8 cellular contexts compared by ENCODE assay signal in the genomic region with DNA sequence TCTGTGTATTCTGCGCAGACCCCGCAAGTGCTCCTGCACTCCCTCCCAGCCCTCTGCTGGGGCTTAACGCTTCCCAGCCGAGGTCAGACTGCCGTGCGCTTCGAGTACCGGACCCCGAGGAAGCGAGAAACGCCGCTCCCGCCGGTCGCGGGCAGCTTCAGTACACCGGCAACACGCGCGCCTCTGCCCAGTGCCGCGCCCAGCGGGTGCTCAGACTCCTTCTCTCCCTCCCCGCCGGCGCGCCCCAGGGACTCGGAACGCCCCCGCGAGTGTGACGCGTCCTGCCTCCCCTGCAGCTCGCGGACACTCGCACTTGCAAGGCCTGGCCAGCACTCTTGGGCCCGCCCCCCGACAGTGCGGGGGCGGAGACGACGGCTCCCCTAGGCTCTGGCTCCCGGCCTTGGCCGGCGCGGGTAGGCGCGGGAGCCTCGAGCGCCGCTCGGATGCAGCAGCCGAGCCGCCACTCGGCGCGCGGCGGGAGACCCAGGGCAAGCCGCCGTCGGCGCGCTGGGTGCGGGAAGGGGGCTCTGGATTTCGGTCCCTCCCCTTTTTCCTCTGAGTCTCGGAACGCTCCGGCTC. TPM values are rescaled to one million over a fixed set of nuclear protein-coding genes. Genes with fewer than 3 reads are reported as not detected.
DNase-seq lines count a peak whose midpoint lies in the region; ATAC-seq, FAIRE-seq and TF ChIP-seq lines count a peak whose summit lies in the region.

A gene with protein sequence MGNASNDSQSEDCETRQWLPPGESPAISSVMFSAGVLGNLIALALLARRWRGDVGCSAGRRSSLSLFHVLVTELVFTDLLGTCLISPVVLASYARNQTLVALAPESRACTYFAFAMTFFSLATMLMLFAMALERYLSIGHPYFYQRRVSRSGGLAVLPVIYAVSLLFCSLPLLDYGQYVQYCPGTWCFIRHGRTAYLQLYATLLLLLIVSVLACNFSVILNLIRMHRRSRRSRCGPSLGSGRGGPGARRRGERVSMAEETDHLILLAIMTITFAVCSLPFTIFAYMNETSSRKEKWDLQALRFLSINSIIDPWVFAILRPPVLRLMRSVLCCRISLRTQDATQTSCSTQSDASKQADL (plus strand): TSS at position 410 of the 579 bp plus-strand sequence. CDS start 237 bp downstream, outside the sequence.

- H3K18ac ChIP-seq in H9 (ENCODE audit: insufficient read length, low read depth, low read length) (no peak within 1 kb of the TSS), H1 (ENCODE audit: extremely low read depth, low read length) (peak within 1 kb of the TSS; percentile 71; the same call in 1 of the 2 replicates)

- H3K4me1 ChIP-seq in H9 (ENCODE audit: insufficient read depth, low read length) (0 out of 2 replicates have a peak, but pooled peaks cover 2% of the 10 kb centered on the region), H1 (replicated peaks in 1 of 4; ENCODE audit: control insufficient read depth in 3 of 4, insufficient read depth in 4 of 4, low read length in 3 of 4) (peaks cover 3 to 10% (median 6%) of the 10 kb centered on the region in 4 experiments), mononuclear cell (ENCODE audit: insufficient read depth, low read length) (peaks cover 90% of the 10 kb centered on the region)

- no peak within 1 kb of the TSS for H2AFZ ChIP-seq in H9 (ENCODE audit: low read length)
- peak within 1 kb of the TSS; percentile 98 for H2AFZ ChIP-seq in H1 (ENCODE audit: low read length)

- H3K4me2 ChIP-seq in H9 (ENCODE audit: insufficient read depth, insufficient read length, low read length) (peak within 1 kb of the TSS; percentile 86), H1 (ENCODE audit: insufficient read depth in 1 of 2, low read depth in 2 of 2, low read length in 2 of 2) (peak within 1 kb of the TSS; percentile 96 to 99)

- H3K4me3 Mint-ChIP-seq in H9: peak within 1 kb of the TSS; percentile 77 to 98

- peak; percentile 84 for DNase-seq in EH (ENCODE audit: low read depth)
- DNase-seq in H9: peak; percentile 59
- peak; percentile 70 for DNase-seq in NCI-H345 (lab: John Stamatoyannopoulos, UW)
- peak; percentile 92 for DNase-seq in activated CD8-positive, alpha-beta memory T cell treated with anti-CD3 and anti-CD28 coated beads for 24 hours
- no peak for DNase-seq in H1 (ENCODE audit: low read depth in 1 of 2, low spot score in 2 of 2)
- peak; percentile 69 to 78 for DNase-seq in stimulated activated CD8-positive, alpha-beta memory T cell treated with anti-CD3 and anti-CD28 coated beads, Interleukin-15, amount 100 ng/mL, for 4 hours (ENCODE audit: low read depth in 2 of 2)

- WGBS in H9 (ENCODE audit: extremely low coverage, insufficient read length, low lambda C conversion rate): no CpG with 5 or more reads among the region's 69 CpGs
- WGBS in H1 (ENCODE audit: extremely low coverage in 1 of 2, insufficient coverage in 1 of 2, insufficient read length in 1 of 2, insufficient replicate concordance in 2 of 2, low coverage in 1 of 2, low lambda C conversion rate in 2 of 2, missing lambda C conversion rate in 1 of 2), 2 experiments: 1% methylated on average over 56 of the region's 69 CpGs; no CpG with 5 or more reads in 1 of the 2 experiments

- H2BK15ac ChIP-seq in H9 (ENCODE audit: low read depth, low read length) (no peak within 1 kb of the TSS), H1 (ENCODE audit: low read length) (peak within 1 kb of the TSS; percentile 88; the same call in 1 of the 2 replicates)

- no peak within 1 kb of the TSS for H4K5ac ChIP-seq in H9 (ENCODE audit: insufficient read length, low read depth, low read length)
- H4K5ac ChIP-seq in H1 (ENCODE audit: insufficient read length, low read depth, low read length): no peak within 1 kb of the TSS

- H3K4ac ChIP-seq in H9 (ENCODE audit: low read depth, low read length) (no peak within 1 kb of the TSS), H1 (replicated peaks; ENCODE audit: insufficient read length, low read depth, low read length) (no peak within 1 kb of the TSS)

- TF ChIP-seq EP300 in H1 (IDR thresholded peaks at IDR 0.05; ENCODE audit: borderline replicate concordance in 1 of 2, low read depth in 2 of 2, low read length in 2 of 2): no peak

- no peak for FAIRE-seq in H1 (lab: Jason Lieb, UNC)

- H3K56ac ChIP-seq in H9 (ENCODE audit: insufficient read length, low read depth, low read length) (no peak within 1 kb of the TSS), H1 (replicated peaks; ENCODE audit: insufficient read length, low read depth, low read length) (no peak within 1 kb of the TSS)

- no peak for TF ChIP-seq RAD21 in H1 (IDR thresholded peaks at IDR 0.05 in 1 of 2, conservative IDR thresholded peaks at IDR 0.05 in 1 of 2; ENCODE audit: low read depth in 2 of 2, low read length in 2 of 2)

- H2BK5ac ChIP-seq in H9 (ENCODE audit: insufficient read length, low read length): no peak within 1 kb of the TSS
- H2BK5ac ChIP-seq in H1 (ENCODE audit: low read depth, low read length): no peak within 1 kb of the TSS

- H3K27ac Mint-ChIP-seq in H9: no peak within 1 kb of the TSS; a peak in 1 of 7 replicates

- no peak within 1 kb of the TSS for H2BK120ac ChIP-seq in H9 (ENCODE audit: low read depth, low read length, poor library complexity, severe bottlenecking)
- H2BK120ac ChIP-seq in H1 (replicated peaks; ENCODE audit: low read depth, low read length): no peak within 1 kb of the TSS

- H4K91ac ChIP-seq in H9 (ENCODE audit: insufficient read length, low read depth, low read length): no peak within 1 kb of the TSS
- peak within 1 kb of the TSS; percentile 62 for H4K91ac ChIP-seq in H1 (replicated peaks; ENCODE audit: insufficient read length, low read length)

- H3K27me3 ChIP-seq in H9 (ENCODE audit: insufficient read depth, low read length): peaks cover 37% of the 10 kb centered on the region; the same call in 1 of the 2 replicates
- H3K27me3 ChIP-seq in H1 (replicated peaks in 1 of 4; ENCODE audit: control insufficient read depth in 3 of 4, extremely low read depth in 1 of 4, insufficient read depth in 3 of 4, low read length in 3 of 4): peaks cover 33 to 49% (median 45%) of the 10 kb centered on the region in 4 experiments
- no peaks in the 10 kb centered on the region for H3K27me3 ChIP-seq in mononuclear cell (ENCODE audit: insufficient read depth, low read length)

- no peak within 1 kb of the TSS for H3K23ac ChIP-seq in H9 (ENCODE audit: insufficient read length, low read depth, low read length)
- H3K23ac ChIP-seq in H1 (ENCODE audit: insufficient read length): no peak within 1 kb of the TSS

- no peak within 1 kb of the TSS for H3K9ac ChIP-seq in H9 (ENCODE audit: extremely low read depth, insufficient read length, low read length)
- H3K9ac ChIP-seq in H1 (replicated peaks in 1 of 4; ENCODE audit: extremely low read depth in 1 of 4, low read depth in 3 of 4, low read length in 3 of 4): peak within 1 kb of the TSS in 1 of 4 experiments; percentile 50; a peak in 1 of 7 replicates

- H3K4me3 ChIP-seq in H1 (ENCODE audit: extremely low read depth in 1 of 4, insufficient read depth in 2 of 4, low read depth in 3 of 4, low read length in 4 of 4) (peak within 1 kb of the TSS; percentile 46 to 68 (median 50)), mononuclear cell (ENCODE audit: low read length) (peak within 1 kb of the TSS; percentile 79)

- H3K9me3 ChIP-seq in H9 (ENCODE audit: control insufficient read depth, low read depth, low read length) (no peaks in the 10 kb centered on the region), H1 (ENCODE audit: insufficient read depth in 2 of 2, low read depth in 1 of 2, low read length in 1 of 2) (no peaks in the 10 kb centered on the region), mononuclear cell (ENCODE audit: low read depth, low read length) (no peaks in the 10 kb centered on the region)

- no peak for ATAC-seq in HG03097 (IDR thresholded peaks at IDR 0.05; ENCODE audit: low FRiP score, unreplicated experiment)

- H4K8ac ChIP-seq in H9 (replicated peaks; ENCODE audit: insufficient read length, low read depth, low read length) (no peak within 1 kb of the TSS), H1 (ENCODE audit: extremely low read depth, insufficient read depth, low read length) (no peak within 1 kb of the TSS; the same call in 1 of the 2 replicates)

- TF ChIP-seq CTCF in H9 (conservative IDR thresholded peaks at IDR 0.05) (no peak), H1 (IDR thresholded peaks at IDR 0.05; ENCODE audit: control extremely low read depth in 1 of 3, insufficient read depth in 1 of 3, low read depth in 1 of 3, low read length in 3 of 3) (no peak)

- H2BK20ac ChIP-seq in H9 (ENCODE audit: low read depth, low read length, poor library complexity, severe bottlenecking) (no peak within 1 kb of the TSS), H1 (ENCODE audit: low read length) (no peak within 1 kb of the TSS; the same call in 1 of the 2 replicates)

- no peaks in the 10 kb centered on the region for H3K79me2 ChIP-seq in H9 (ENCODE audit: insufficient read depth, low read length)
- no peaks in the 10 kb centered on the region for H3K79me2 ChIP-seq in H1 (ENCODE audit: control insufficient read depth in 1 of 2, insufficient read depth in 2 of 2, low read length in 2 of 2)

- H3T11ph ChIP-seq in H9 (ENCODE audit: low read length): no peak within 1 kb of the TSS

- H3K79me1 ChIP-seq in H9 (ENCODE audit: insufficient read depth, low read depth, low read length, poor library complexity, severe bottlenecking) (no peaks in the 10 kb centered on the region), H1 (ENCODE audit: low read depth, low read length) (no peaks in the 10 kb centered on the region)

- TF ChIP-seq POLR2A in H1 (IDR thresholded peaks at IDR 0.05; ENCODE audit: control extremely low read depth in 1 of 2, low read depth in 2 of 2, low read length in 2 of 2): no peak

- H3K14ac ChIP-seq in H9 (ENCODE audit: insufficient read depth, low read length) (peak within 1 kb of the TSS; percentile 51; the same call in 1 of the 2 replicates), H1 (ENCODE audit: insufficient read length) (no peak within 1 kb of the TSS)

- CTCF ChIA-PET in H1 (lab: Charles Lee; ENCODE audit: partially characterized antibody): interaction anchor here (1.2 kb wide), 1 partner anchor 15 kb away, joined by 4 read pairs; no protein-coding TSS in a partner anchor

- H4K20me1 ChIP-seq in H9 (ENCODE audit: control insufficient read depth, insufficient read depth, insufficient read length) (no peaks in the 10 kb centered on the region), H1 (replicated peaks in 1 of 2; ENCODE audit: control insufficient read depth in 1 of 2, insufficient read depth in 2 of 2, low read length in 2 of 2) (no peaks in the 10 kb centered on the region)

- H3K36me3 ChIP-seq in H1 (ENCODE audit: control insufficient read depth in 2 of 4, insufficient read depth in 4 of 4, low read length in 3 of 4): no peaks in the 10 kb centered on the region

- H3K4me1 Mint-ChIP-seq in H9: peaks cover 21 to 28% of the 10 kb centered on the region in 2 experiments

- no peak within 1 kb of the TSS for H2AK5ac ChIP-seq in H9 (ENCODE audit: insufficient read length, low read length)
- no peak within 1 kb of the TSS for H2AK5ac ChIP-seq in H1 (ENCODE audit: low read depth, low read length)

- no peak within 1 kb of the TSS for H3K27ac ChIP-seq in H9 (ENCODE audit: insufficient read length, low read depth, low read length)
- H3K27ac ChIP-seq in H1 (ENCODE audit: low read depth, low read length): no peak within 1 kb of the TSS

- H3K27me3 Mint-ChIP-seq in H9 (ENCODE audit: low read depth): peaks cover 79% of the 10 kb centered on the region

- peaks cover 12% of the 10 kb centered on the region for H3K23me2 ChIP-seq in H9 (ENCODE audit: insufficient read length, low read depth, low read length, poor library complexity, severe bottlenecking)
- peaks cover 17% of the 10 kb centered on the region for H3K23me2 ChIP-seq in H1 (ENCODE audit: low read depth, low read length)

- H2BK12ac ChIP-seq in H9 (ENCODE audit: insufficient read length, low read depth, low read length) (no peak within 1 kb of the TSS), H1 (ENCODE audit: low read depth, low read length) (peak within 1 kb of the TSS; percentile 86; the same call in 1 of the 2 replicates)

- POLR2A ChIA-PET in H1 (lab: Charles Lee; ENCODE audit: partially characterized antibody): no interaction called here

- no peaks in the 10 kb centered on the region for H3K9me3 Mint-ChIP-seq in H9

- peaks cover 0 to 5% (median 0%) of the 10 kb centered on the region in 3 experiments; a peak in 3 of 7 replicates for H3K36me3 Mint-ChIP-seq in H9 (ENCODE audit: insufficient read depth in 1 of 3, low read depth in 3 of 3)

RNA-seq across cellular contexts. Expression of the gene that starts here (rescaled TPM):
- total RNA-seq in H9 (2021): 0.68 and 1.0 TPM in 2 replicates
- total RNA-seq in H1 (2021; fragmentation: NEBNext Ultra II Directional; extraction: Animal tissue kit (Norgen Biotek cat#: 25700)): 1.2 TPM in 2 replicates
- 1.2 and 1.4 TPM in 2 replicates for polyA plus RNA-seq in H1 (2011; rRNA removed)
- 0.84 TPM for polyA plus RNA-seq in H1 (2011; cell fraction: cytosol; rRNA removed)
- polyA plus RNA-seq in H1 (2011; cell fraction: nucleus; rRNA removed): 0.68 TPM
- polyA plus RNA-seq in H1 (2012, experiment 1 of 2): 0.64 to 1.9 TPM (median 0.91 TPM) in 4 replicates
- 0.41 TPM for polyA plus RNA-seq in H1 (2012, experiment 2 of 2)
- polyA plus RNA-seq in H1 (2013, experiment 1 of 2): 0.85 TPM
- 0.99 TPM for polyA plus RNA-seq in H1 (2013, experiment 2 of 2)
- 0.50 and 0.85 TPM in 2 replicates for polyA minus RNA-seq in H1 (2011; rRNA and poly(A)+ RNA removed)
- 1.4 TPM for polyA minus RNA-seq in H1 (2011; cell fraction: cytosol; rRNA and poly(A)+ RNA removed)
- 0.90 TPM for polyA minus RNA-seq in H1 (2011; cell fraction: nucleus; rRNA and poly(A)+ RNA removed)
- 46.7 TPM for total RNA-seq in mononuclear cell

Comparison
In these comparisons a context has a peak if more than half of its experiments do, and no peak if none do; other contexts are left out.
1. RNA of the gene that starts here (total RNA-seq): 46.7 TPM in mononuclear cell (single experiment); 1.2 TPM in H1 and 0.68 to 1.0 TPM in H9; every median in the first group is over 10 times any median in the second.
2. DNase-seq: peak in EH (single experiment), H9 (single experiment), NCI-H345 (single experiment), activated CD8-positive, alpha-beta memory T cell treated with anti-CD3 and anti-CD28 coated beads for 24 hours (single experiment) and stimulated activated CD8-positive, alpha-beta memory T cell treated with anti-CD3 and anti-CD28 coated beads, Interleukin-15, amount 100 ng/mL, for 4 hours (2 of 2); none in H1 (0 of 2).